In genomic region chr20:4924032-4924431, GRCh38 we compare ENCODE assay signal across 20 cellular contexts.
DNase-seq lines count a peak whose midpoint lies in the region; ATAC-seq lines count a peak whose summit lies in the region.
"Had no signal": no experiment of that assay in that cellular context is flagged by ENCODE, and none has a peak within 500 bp of the region (broad histone marks: within the 10 kb centered on the region; RNA-seq: fewer than 3 reads in every experiment).

No MANE protein-coding gene starts in this region.

- CTCF ChIA-PET in activated CD4-positive, alpha-beta T cell treated with anti-CD3 and anti-CD28 coated beads for 36 hours (lab: Charles Lee) = no interaction called here
- CTCF ChIA-PET in CD4-positive, alpha-beta memory T cell (lab: Charles Lee; ENCODE audit: partially characterized antibody) = no interaction called here

- intact Hi-C loops in activated CD4-positive, alpha-beta T cell treated with anti-CD3 and anti-CD28 coated beads for 36 hours (cut with DNase I, micrococcal nuclease) = no loop called here
- intact Hi-C loops in CD4-positive, alpha-beta memory T cell (cut with micrococcal nuclease) = no loop called here
- intact Hi-C loops in left colon (cut with DNase I, micrococcal nuclease) = no loop called here

- no peak overlapping the region for H3K4me3 Mint-ChIP-seq in activated CD4-positive, alpha-beta T cell treated with anti-CD3 and anti-CD28 coated beads for 36 hours
- H3K4me3 Mint-ChIP-seq in CD4-positive, alpha-beta memory T cell = no peak overlapping the region
- no peak overlapping the region for H3K4me3 Mint-ChIP-seq in activated T-helper 17 cell treated with anti-CD3 and anti-CD28 coated beads, Interleukin-2, amount 50 U/mL, for 72 hours
- no peak overlapping the region for H3K4me3 Mint-ChIP-seq in memory B cell
- H3K4me3 Mint-ChIP-seq in effector memory CD8-positive, alpha-beta T cell = no peak overlapping the region

- H3K9me3 ChIP-seq in CD4-positive, alpha-beta memory T cell (ENCODE audit: control insufficient read depth in 1 of 2, low read length in 2 of 2) = no peaks in the 10 kb centered on the region
- H3K9me3 ChIP-seq: BLaER1 treated with 17β-estradiol and CSF1 and Interleukin-3, amounts not matched to agents 10 nM and 100 nM; HAP-1 had no signal

- H3K36me3 ChIP-seq in CD4-positive, alpha-beta memory T cell (ENCODE audit: insufficient read depth, low read length) = no peaks in the 10 kb centered on the region
- H3K36me3 ChIP-seq: HAP-1 had no signal

- POLR2A ChIA-PET in activated CD4-positive, alpha-beta T cell treated with anti-CD3 and anti-CD28 coated beads for 36 hours (lab: Charles Lee) = no interaction called here
- POLR2A ChIA-PET in CD4-positive, alpha-beta memory T cell (lab: Charles Lee; ENCODE audit: partially characterized antibody) = no interaction called here

- H3K4me1 ChIP-seq in CD4-positive, alpha-beta memory T cell (ENCODE audit: insufficient read depth, low read length) = no peaks in the 10 kb centered on the region
- H3K4me1 ChIP-seq: HAP-1 had no signal

- no peak for DNase-seq in activated CD4-positive, alpha-beta T cell treated with anti-CD3 and anti-CD28 coated beads for 36 hours
- DNase-seq in activated CD4-positive, alpha-beta T cell treated with anti-CD3 and anti-CD28 coated beads for 48 hours = no peak
- no peak for DNase-seq in CD4-positive, alpha-beta memory T cell
- DNase-seq in memory B cell (ENCODE audit: low spot score in 2 of 2) (no peak), left colon (no peak)
- DNase-seq in effector memory CD8-positive, alpha-beta T cell = no peak
- DNase-seq in stimulated activated CD4-positive, alpha-beta T cell treated with anti-CD3 and anti-CD28 coated beads, Interleukin-2, amount 100 ng/mL, for 24 hours = no peak
- DNase-seq: DMS 273 treated with DMSO at 0.1 percent for 48 hours; NCI-H187 treated with DMSO at 0.1 percent for 48 hours; NCI-H2171; NCI-H446; NCI-H69; NK-92 treated with Interleukin-12 subunit alpha and Interleukin-12 subunit beta, amount 100 ng/mL, for 24 hours; OCI-M1; RPMI8226; SIG-M5 had no signal

- no peaks in the 10 kb centered on the region for H3K27me3 Mint-ChIP-seq in activated CD4-positive, alpha-beta T cell treated with anti-CD3 and anti-CD28 coated beads for 36 hours
- no peaks in the 10 kb centered on the region for H3K27me3 Mint-ChIP-seq in CD4-positive, alpha-beta memory T cell
- H3K27me3 Mint-ChIP-seq in activated T-helper 17 cell treated with anti-CD3 and anti-CD28 coated beads, Interleukin-2, amount 50 U/mL, for 72 hours = no peaks in the 10 kb centered on the region
- H3K27me3 Mint-ChIP-seq in memory B cell = no peaks in the 10 kb centered on the region
- no peaks in the 10 kb centered on the region for H3K27me3 Mint-ChIP-seq in effector memory CD8-positive, alpha-beta T cell

- no peak overlapping the region for H3K27ac ChIP-seq in CD4-positive, alpha-beta memory T cell (ENCODE audit: low read depth, low read length)
- H3K27ac ChIP-seq: 22Rv1; BLaER1 treated with 17β-estradiol and CSF1 and Interleukin-3, amounts not matched to agents 10 nM and 100 nM had no signal

- no peak for ATAC-seq in activated CD4-positive, alpha-beta T cell treated with anti-CD3 and anti-CD28 coated beads for 36 hours
- ATAC-seq in activated T-helper 17 cell treated with anti-CD3 and anti-CD28 coated beads, Interleukin-2, amount 50 U/mL, for 72 hours (replicated peaks) = no peak
- ATAC-seq in memory B cell (ENCODE audit: low read depth) = no peak
- no peak for ATAC-seq in effector memory CD8-positive, alpha-beta T cell (replicated peaks)
- no peak for ATAC-seq in left colon

- peaks cover 7% of the 10 kb centered on the region for H3K36me3 Mint-ChIP-seq in activated CD4-positive, alpha-beta T cell treated with anti-CD3 and anti-CD28 coated beads for 36 hours (ENCODE audit: low read depth)
- H3K36me3 Mint-ChIP-seq in CD4-positive, alpha-beta memory T cell = peaks cover 10 to 23% of the 10 kb centered on the region in 2 donors
- H3K36me3 Mint-ChIP-seq in activated T-helper 17 cell treated with anti-CD3 and anti-CD28 coated beads, Interleukin-2, amount 50 U/mL, for 72 hours (ENCODE audit: low read depth) = peaks cover 19% of the 10 kb centered on the region
- H3K36me3 Mint-ChIP-seq in memory B cell = peaks cover 20% of the 10 kb centered on the region
- H3K36me3 Mint-ChIP-seq in effector memory CD8-positive, alpha-beta T cell (ENCODE audit: insufficient read depth) = peaks cover 6% of the 10 kb centered on the region

- H3K9me3 Mint-ChIP-seq in activated CD4-positive, alpha-beta T cell treated with anti-CD3 and anti-CD28 coated beads for 36 hours (ENCODE audit: low read depth) = no peaks in the 10 kb centered on the region
- no peaks in the 10 kb centered on the region for H3K9me3 Mint-ChIP-seq in CD4-positive, alpha-beta memory T cell
- no peaks in the 10 kb centered on the region for H3K9me3 Mint-ChIP-seq in activated T-helper 17 cell treated with anti-CD3 and anti-CD28 coated beads, Interleukin-2, amount 50 U/mL, for 72 hours
- no peaks in the 10 kb centered on the region for H3K9me3 Mint-ChIP-seq in memory B cell
- H3K9me3 Mint-ChIP-seq in effector memory CD8-positive, alpha-beta T cell = no peaks in the 10 kb centered on the region

- H3K4me3 ChIP-seq in CD4-positive, alpha-beta memory T cell (ENCODE audit: low read length in 2 of 2) = no peak overlapping the region
- H3K4me3 ChIP-seq: BLaER1 treated with 17β-estradiol and CSF1 and Interleukin-3, amounts not matched to agents 10 nM and 100 nM; HAP-1 had no signal

- H3K4me1 Mint-ChIP-seq in activated CD4-positive, alpha-beta T cell treated with anti-CD3 and anti-CD28 coated beads for 36 hours = peaks cover 3% of the 10 kb centered on the region
- H3K4me1 Mint-ChIP-seq in CD4-positive, alpha-beta memory T cell = peaks cover 7 to 12% (median 8%) of the 10 kb centered on the region in 4 donors
- H3K4me1 Mint-ChIP-seq in activated T-helper 17 cell treated with anti-CD3 and anti-CD28 coated beads, Interleukin-2, amount 50 U/mL, for 72 hours = peaks cover 11% of the 10 kb centered on the region
- peaks cover 30% of the 10 kb centered on the region for H3K4me1 Mint-ChIP-seq in memory B cell
- peaks cover 23 to 25% of the 10 kb centered on the region in 2 donors for H3K4me1 Mint-ChIP-seq in effector memory CD8-positive, alpha-beta T cell (ENCODE audit: low read depth in 2 of 2)

- no peaks in the 10 kb centered on the region for H3K27me3 ChIP-seq in CD4-positive, alpha-beta memory T cell (ENCODE audit: insufficient read depth, low read length)
- H3K27me3 ChIP-seq: BLaER1 treated with 17β-estradiol and CSF1 and Interleukin-3, amounts not matched to agents 10 nM and 100 nM had no signal

- H3K27ac Mint-ChIP-seq in activated CD4-positive, alpha-beta T cell treated with anti-CD3 and anti-CD28 coated beads for 36 hours = peak overlapping the region; percentile 10
- peak overlapping the region in 4 of 7 donors; percentile 2 to 70 (median 40) for H3K27ac Mint-ChIP-seq in CD4-positive, alpha-beta memory T cell
- peak overlapping the region; percentile 64 for H3K27ac Mint-ChIP-seq in activated T-helper 17 cell treated with anti-CD3 and anti-CD28 coated beads, Interleukin-2, amount 50 U/mL, for 72 hours
- peak overlapping the region; percentile 28 for H3K27ac Mint-ChIP-seq in memory B cell
- peak overlapping the region in 1 of 2 donors; percentile 84 for H3K27ac Mint-ChIP-seq in effector memory CD8-positive, alpha-beta T cell
